ENCODE assay signal across 1 cellular context in genomic region chr17:30950189-30950588, GRCh38.
TF ChIP-seq lines count a peak whose summit lies in the region.

No MANE protein-coding gene starts in this region.

TF ChIP-seq in HepG2, 621 proteins besides CTCF, POLR2A, EP300 and RAD21:
- no peak for TF ChIP-seq PAX8 (CRISPR knock-in tag; IDR thresholded peaks at IDR 0.05; ENCODE audit: borderline replicate concordance)
- peak; percentile 87 for TF ChIP-seq ZNF768 (CRISPR knock-in tag; IDR thresholded peaks at IDR 0.05)
